In genomic region chr22:42819412-42820069, GRCh38 we compare ENCODE assay signal across 1 cellular context.
TF ChIP-seq lines count a peak whose summit lies in the region.

No MANE protein-coding gene starts in this region.

TF ChIP-seq in endothelial cell of umbilical vein, 7 proteins besides CTCF, POLR2A, EP300 and RAD21 (continued from another document):
- TF ChIP-seq MAX (IDR thresholded peaks at IDR 0.05; ENCODE audit: insufficient read depth, insufficient read length) = no peak
- no peak for TF ChIP-seq MYC (IDR thresholded peaks at IDR 0.05; ENCODE audit: low read depth, low read length)
- no peak for TF ChIP-seq GATA2 (IDR thresholded peaks at IDR 0.05; ENCODE audit: insufficient read depth, insufficient read length, low read depth, low read length)
- no peak for TF ChIP-seq EZH2 (IDR thresholded peaks at IDR 0.05; ENCODE audit: borderline replicate concordance, low read depth, low read length, severe bottlenecking)
- TF ChIP-seq POLR2AphosphoS5 (IDR thresholded peaks at IDR 0.05; ENCODE audit: insufficient read depth, low read depth, low read length) = no peak
- TF ChIP-seq FOS (IDR thresholded peaks at IDR 0.05; ENCODE audit: borderline replicate concordance, insufficient read depth, low read length) = no peak
